In genomic region chr6:139984317-139984716, GRCh38 we compare ENCODE assay signal across 20 cellular contexts.
DNase-seq lines count a peak whose midpoint lies in the region; ATAC-seq and TF ChIP-seq lines count a peak whose summit lies in the region.
"Had no signal": no experiment of that assay in that cellular context is flagged by ENCODE, and none has a peak within 500 bp of the region (broad histone marks: within the 10 kb centered on the region; RNA-seq: fewer than 3 reads in every experiment).

No MANE protein-coding gene starts in this region.

- H3K4me3 ChIP-seq in left ventricle myocardium inferior (no peak overlapping the region), hepatocyte (no peak overlapping the region), parathyroid adenoma (ENCODE audit: low read depth, low read length) (no peak overlapping the region), vagina (no peak overlapping the region)
- H3K4me3 ChIP-seq: colonic mucosa, heart left ventricle, lower lobe of right lung had no signal

- no peaks in the 10 kb centered on the region for H3K9me3 Mint-ChIP-seq in activated CD4-positive, alpha-beta memory T cell treated with anti-CD3 and anti-CD28 coated beads, Interleukin-2, amount 10 ng/mL, durations not matched to agents 7 days and 5 days
- H3K9me3 Mint-ChIP-seq: activated naive CD4-positive, alpha-beta T cell treated with anti-CD3 and anti-CD28 coated beads, Interleukin-2, amount 50 U/mL, for 72 hours; activated T-cell treated with anti-CD3 and anti-CD28 coated beads, Interleukin-2, amount 50 U/mL, for 72 hours; naive thymus-derived CD4-positive, alpha-beta T cell had no signal

- no peak for ATAC-seq in left cardiac atrium
- no peak for ATAC-seq in sciatic nerve
- ATAC-seq: activated naive CD4-positive, alpha-beta T cell treated with anti-CD3 and anti-CD28 coated beads, Interleukin-2, amount 50 U/mL, for 72 hours; activated T-cell treated with anti-CD3 and anti-CD28 coated beads, Interleukin-2, amount 50 U/mL, for 72 hours; naive thymus-derived CD4-positive, alpha-beta T cell had no signal

- no peak overlapping the region for H2AFZ ChIP-seq in hepatocyte
- H2AFZ ChIP-seq in parathyroid adenoma = peak overlapping the region; percentile 39

- H3K27ac ChIP-seq in left ventricle myocardium inferior (replicated peaks) = peak overlapping the region; percentile 67
- H3K27ac ChIP-seq in hepatocyte = peak overlapping the region; percentile 85
- peak overlapping the region; percentile 74 for H3K27ac ChIP-seq in parathyroid adenoma
- H3K27ac ChIP-seq in vagina = peak overlapping the region; percentile 34
- H3K27ac ChIP-seq: colonic mucosa had no signal

- H3K27me3 ChIP-seq in left ventricle myocardium inferior (ENCODE audit: low read depth) (no peaks in the 10 kb centered on the region), hepatocyte (no peaks in the 10 kb centered on the region), parathyroid adenoma (ENCODE audit: control insufficient read depth, insufficient read depth, low read length) (no peaks in the 10 kb centered on the region), vagina (no peaks in the 10 kb centered on the region)
- H3K27me3 ChIP-seq: BE2C, colonic mucosa, heart left ventricle had no signal

- H3K4me1 ChIP-seq in left ventricle myocardium inferior = peaks cover 45% of the 10 kb centered on the region
- peaks cover 38% of the 10 kb centered on the region for H3K4me1 ChIP-seq in hepatocyte (ENCODE audit: insufficient read depth)
- peaks cover 52% of the 10 kb centered on the region for H3K4me1 ChIP-seq in parathyroid adenoma
- H3K4me1 ChIP-seq in vagina = peaks cover 20% of the 10 kb centered on the region
- H3K4me1 ChIP-seq: colonic mucosa had no signal

- no peak overlapping the region for H3K9ac ChIP-seq in parathyroid adenoma

- intact Hi-C loops in left ventricle myocardium inferior (cut with micrococcal nuclease) = no loop called here
- intact Hi-C loops in left cardiac atrium (cut with DNase I) = no loop called here
- intact Hi-C loops in vagina (cut with DNase I) = no loop called here
- intact Hi-C loops in sciatic nerve (cut with DNase I) = no loop called here

- no peaks in the 10 kb centered on the region for H3K36me3 Mint-ChIP-seq in activated CD4-positive, alpha-beta memory T cell treated with anti-CD3 and anti-CD28 coated beads, Interleukin-2, amount 10 ng/mL, durations not matched to agents 7 days and 5 days (ENCODE audit: low read depth)
- H3K36me3 Mint-ChIP-seq: activated naive CD4-positive, alpha-beta T cell treated with anti-CD3 and anti-CD28 coated beads, Interleukin-2, amount 50 U/mL, for 72 hours; naive thymus-derived CD4-positive, alpha-beta T cell had no signal

- no peak overlapping the region for H3K4me3 Mint-ChIP-seq in activated CD4-positive, alpha-beta memory T cell treated with anti-CD3 and anti-CD28 coated beads, Interleukin-2, amount 10 ng/mL, durations not matched to agents 7 days and 5 days
- H3K4me3 Mint-ChIP-seq: activated T-cell treated with anti-CD3 and anti-CD28 coated beads, Interleukin-2, amount 50 U/mL, for 72 hours; naive thymus-derived CD4-positive, alpha-beta T cell had no signal

- H3K4me1 Mint-ChIP-seq in activated CD4-positive, alpha-beta memory T cell treated with anti-CD3 and anti-CD28 coated beads, Interleukin-2, amount 10 ng/mL, durations not matched to agents 7 days and 5 days = no peaks in the 10 kb centered on the region

- H4K20me1 ChIP-seq in hepatocyte (ENCODE audit: insufficient read depth, poor library complexity, severe bottlenecking) = no peaks in the 10 kb centered on the region

- TF ChIP-seq POLR2A in vagina (IDR thresholded peaks at IDR 0.05) = no peak

- H3K9me3 ChIP-seq in left ventricle myocardium inferior (replicated peaks) (no peaks in the 10 kb centered on the region), hepatocyte (ENCODE audit: low read depth) (no peaks in the 10 kb centered on the region), parathyroid adenoma (ENCODE audit: control insufficient read depth, low read length) (no peaks in the 10 kb centered on the region), vagina (no peaks in the 10 kb centered on the region)
- H3K9me3 ChIP-seq: BE2C, colonic mucosa, heart left ventricle, lower lobe of right lung had no signal

- 76% methylated on average over 6 of the region's 6 CpGs for WGBS in hepatocyte (ENCODE audit: low lambda C conversion rate, missing lambda C conversion rate)

- POLR2A ChIA-PET in activated CD4-positive, alpha-beta memory T cell treated with anti-CD3 and anti-CD28 coated beads, Interleukin-2, amount 10 ng/mL, durations not matched to agents 7 days and 5 days (lab: Charles Lee) = no interaction called here

- no peaks in the 10 kb centered on the region for H3K27me3 Mint-ChIP-seq in activated CD4-positive, alpha-beta memory T cell treated with anti-CD3 and anti-CD28 coated beads, Interleukin-2, amount 10 ng/mL, durations not matched to agents 7 days and 5 days

- CTCF ChIA-PET in activated CD4-positive, alpha-beta memory T cell treated with anti-CD3 and anti-CD28 coated beads, Interleukin-2, amount 10 ng/mL, durations not matched to agents 7 days and 5 days (lab: Charles Lee) = no interaction called here

- no peaks in the 10 kb centered on the region for H3K79me2 ChIP-seq in hepatocyte
- no peaks in the 10 kb centered on the region for H3K79me2 ChIP-seq in parathyroid adenoma

- H3K36me3 ChIP-seq in left ventricle myocardium inferior = no peaks in the 10 kb centered on the region
- H3K36me3 ChIP-seq in hepatocyte (replicated peaks; ENCODE audit: insufficient read depth, low read depth) = no peaks in the 10 kb centered on the region
- no peaks in the 10 kb centered on the region for H3K36me3 ChIP-seq in parathyroid adenoma (ENCODE audit: control insufficient read depth, insufficient read depth, low read length)
- H3K36me3 ChIP-seq in vagina = no peaks in the 10 kb centered on the region
- H3K36me3 ChIP-seq: BE2C, colonic mucosa, heart left ventricle, lower lobe of right lung had no signal

- H3K9me2 ChIP-seq in hepatocyte (replicated peaks; ENCODE audit: insufficient read depth) = no peaks in the 10 kb centered on the region

- no peak overlapping the region for H3K27ac Mint-ChIP-seq in activated CD4-positive, alpha-beta memory T cell treated with anti-CD3 and anti-CD28 coated beads, Interleukin-2, amount 10 ng/mL, durations not matched to agents 7 days and 5 days
- H3K27ac Mint-ChIP-seq: activated naive CD4-positive, alpha-beta T cell treated with anti-CD3 and anti-CD28 coated beads, Interleukin-2, amount 50 U/mL, for 72 hours; activated T-cell treated with anti-CD3 and anti-CD28 coated beads, Interleukin-2, amount 50 U/mL, for 72 hours; naive thymus-derived CD4-positive, alpha-beta T cell had no signal

- no peak overlapping the region for H3K4me2 ChIP-seq in hepatocyte
- no peak overlapping the region for H3K4me2 ChIP-seq in parathyroid adenoma (ENCODE audit: low read length)

- TF ChIP-seq CTCF in left ventricle myocardium inferior (IDR thresholded peaks at IDR 0.05; ENCODE audit: borderline replicate concordance) = no peak
- TF ChIP-seq CTCF in hepatocyte (IDR thresholded peaks at IDR 0.05; ENCODE audit: poor library complexity) = no peak
- TF ChIP-seq CTCF in parathyroid adenoma (IDR thresholded peaks at IDR 0.05) = no peak
- TF ChIP-seq CTCF in vagina (IDR thresholded peaks at IDR 0.05) = no peak

- DNase-seq in left ventricle myocardium inferior (no peak), left cardiac atrium (no peak), hepatocyte (ENCODE audit: low spot score) (no peak), vagina (ENCODE audit: extremely low spot score in 2 of 2) (no peak), sciatic nerve (ENCODE audit: low spot score) (no peak)
- no peak for DNase-seq in activated CD4-positive, alpha-beta memory T cell treated with anti-CD3 and anti-CD28 coated beads, Interleukin-2, amount 10 ng/mL, durations not matched to agents 7 days and 5 days
- DNase-seq in activated naive CD4-positive, alpha-beta T cell treated with Interleukin-2 at 50 U/mL for 16 hours = no peak
- DNase-seq: activated CD4-positive, alpha-beta T cell treated with anti-CD3 and anti-CD28 coated beads for 1 hour; activated T-cell treated with anti-CD3 and anti-CD28 coated beads, Interleukin-2, amount 50 U/mL, for 72 hours; BE2C; colonic mucosa; COR-L47; heart left ventricle; lower lobe of right lung; naive thymus-derived CD4-positive, alpha-beta T cell; NCI-H1417; NCI-H524 treated with DMSO at 0.1 percent for 48 hours; stimulated activated CD4-positive, alpha-beta T cell treated with anti-CD3 and anti-CD28 coated beads, Interleukin-4, amount 100 ng/mL, for 4 hours had no signal

Comparison
In these comparisons a context has a peak if more than half of its experiments do, and no peak if none do; other contexts are left out.
1. H3K27ac ChIP-seq: peak in every context shown above with its lines; median percentile 85 in hepatocyte; 74 in parathyroid adenoma; 67 in left ventricle myocardium inferior; 34 in vagina.